In the genomic region with DNA sequence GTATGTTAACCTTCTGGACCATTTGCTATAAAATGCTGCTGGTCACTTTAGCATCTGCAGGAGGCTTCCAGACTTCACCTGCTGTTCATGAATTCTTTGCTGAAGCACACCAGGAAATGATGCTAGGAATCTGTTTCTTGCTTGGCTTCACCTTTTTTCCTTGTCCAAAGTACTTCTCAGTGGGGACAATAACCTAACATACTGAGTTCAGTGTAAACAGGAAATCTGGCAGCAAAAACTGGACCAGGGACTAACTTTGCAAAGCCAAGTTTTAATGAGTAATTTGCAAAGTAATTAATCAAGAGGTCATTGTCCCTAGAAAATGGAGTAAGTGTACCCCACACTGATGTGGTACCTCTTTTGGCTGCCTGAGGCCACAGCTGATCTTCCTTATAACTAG, we compare ENCODE assay signal across 1 cellular context.
TF ChIP-seq lines count a peak whose summit lies in the region.

No MANE protein-coding gene starts in this region.

TF ChIP-seq in HepG2, 621 proteins besides CTCF, POLR2A, EP300 and RAD21 (continued from another document):
- TF ChIP-seq, protein P1, sequence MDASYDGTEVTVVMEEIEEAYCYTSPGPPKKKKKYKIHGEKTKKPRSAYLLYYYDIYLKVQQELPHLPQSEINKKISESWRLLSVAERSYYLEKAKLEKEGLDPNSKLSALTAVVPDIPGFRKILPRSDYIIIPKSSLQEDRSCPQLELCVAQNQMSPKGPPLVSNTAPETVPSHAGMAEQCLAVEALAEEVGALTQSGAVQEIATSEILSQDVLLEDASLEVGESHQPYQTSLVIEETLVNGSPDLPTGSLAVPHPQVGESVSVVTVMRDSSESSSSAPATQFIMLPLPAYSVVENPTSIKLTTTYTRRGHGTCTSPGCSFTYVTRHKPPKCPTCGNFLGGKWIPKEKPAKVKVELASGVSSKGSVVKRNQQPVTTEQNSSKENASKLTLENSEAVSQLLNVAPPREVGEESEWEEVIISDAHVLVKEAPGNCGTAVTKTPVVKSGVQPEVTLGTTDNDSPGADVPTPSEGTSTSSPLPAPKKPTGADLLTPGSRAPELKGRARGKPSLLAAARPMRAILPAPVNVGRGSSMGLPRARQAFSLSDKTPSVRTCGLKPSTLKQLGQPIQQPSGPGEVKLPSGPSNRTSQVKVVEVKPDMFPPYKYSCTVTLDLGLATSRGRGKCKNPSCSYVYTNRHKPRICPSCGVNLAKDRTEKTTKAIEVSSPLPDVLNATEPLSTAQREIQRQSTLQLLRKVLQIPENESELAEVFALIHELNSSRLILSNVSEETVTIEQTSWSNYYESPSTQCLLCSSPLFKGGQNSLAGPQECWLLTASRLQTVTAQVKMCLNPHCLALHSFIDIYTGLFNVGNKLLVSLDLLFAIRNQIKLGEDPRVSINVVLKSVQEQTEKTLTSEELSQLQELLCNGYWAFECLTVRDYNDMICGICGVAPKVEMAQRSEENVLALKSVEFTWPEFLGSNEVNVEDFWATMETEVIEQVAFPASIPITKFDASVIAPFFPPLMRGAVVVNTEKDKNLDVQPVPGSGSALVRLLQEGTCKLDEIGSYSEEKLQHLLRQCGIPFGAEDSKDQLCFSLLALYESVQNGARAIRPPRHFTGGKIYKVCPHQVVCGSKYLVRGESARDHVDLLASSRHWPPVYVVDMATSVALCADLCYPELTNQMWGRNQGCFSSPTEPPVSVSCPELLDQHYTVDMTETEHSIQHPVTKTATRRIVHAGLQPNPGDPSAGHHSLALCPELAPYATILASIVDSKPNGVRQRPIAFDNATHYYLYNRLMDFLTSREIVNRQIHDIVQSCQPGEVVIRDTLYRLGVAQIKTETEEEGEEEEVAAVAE (CRISPR knock-in tag; IDR thresholded peaks at IDR 0.05; ENCODE audit: borderline replicate concordance) = no peak
- TF ChIP-seq DPF2 (CRISPR knock-in tag; IDR thresholded peaks at IDR 0.05; ENCODE audit: borderline replicate concordance, low read depth) (no peak), ZFY (CRISPR knock-in tag; IDR thresholded peaks at IDR 0.05) (no peak), POGZ (CRISPR knock-in tag; IDR thresholded peaks at IDR 0.05) (no peak), LCORL (IDR thresholded peaks at IDR 0.05) (no peak), LCORL (CRISPR knock-in tag; IDR thresholded peaks at IDR 0.05) (no peak)
- TF ChIP-seq, protein P2, sequence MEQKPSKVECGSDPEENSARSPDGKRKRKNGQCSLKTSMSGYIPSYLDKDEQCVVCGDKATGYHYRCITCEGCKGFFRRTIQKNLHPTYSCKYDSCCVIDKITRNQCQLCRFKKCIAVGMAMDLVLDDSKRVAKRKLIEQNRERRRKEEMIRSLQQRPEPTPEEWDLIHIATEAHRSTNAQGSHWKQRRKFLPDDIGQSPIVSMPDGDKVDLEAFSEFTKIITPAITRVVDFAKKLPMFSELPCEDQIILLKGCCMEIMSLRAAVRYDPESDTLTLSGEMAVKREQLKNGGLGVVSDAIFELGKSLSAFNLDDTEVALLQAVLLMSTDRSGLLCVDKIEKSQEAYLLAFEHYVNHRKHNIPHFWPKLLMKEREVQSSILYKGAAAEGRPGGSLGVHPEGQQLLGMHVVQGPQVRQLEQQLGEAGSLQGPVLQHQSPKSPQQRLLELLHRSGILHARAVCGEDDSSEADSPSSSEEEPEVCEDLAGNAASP (CRISPR knock-in tag; IDR thresholded peaks at IDR 0.05; ENCODE audit: borderline replicate concordance) = no peak
